In the genomic region with DNA sequence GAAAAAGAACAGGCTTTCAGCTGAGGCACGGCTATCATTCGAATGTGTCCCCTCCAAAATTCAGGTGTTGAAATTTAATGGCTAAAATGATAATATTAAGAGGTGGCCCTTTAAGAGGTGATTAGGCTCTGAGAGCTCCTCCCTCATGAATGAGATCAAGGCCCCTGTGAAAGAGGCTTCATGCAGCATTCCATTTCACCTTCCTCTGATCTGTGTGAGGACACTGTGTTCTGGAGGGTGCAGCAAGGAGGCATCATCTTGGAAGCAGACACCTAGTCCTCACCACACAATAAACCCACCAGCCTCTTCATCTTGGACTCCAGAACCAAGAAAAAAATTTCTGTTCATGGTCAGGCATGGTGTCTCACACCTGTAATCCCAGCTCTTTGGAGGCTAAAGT, we compare ENCODE assay signal across 32 cellular contexts. TPM values are rescaled to one million over a fixed set of nuclear protein-coding genes. Genes with fewer than 3 reads are reported as not detected.
"Had no signal": no experiment of that assay in that cellular context is flagged by ENCODE, and none has a peak within 500 bp of the region (broad histone marks: within the 10 kb centered on the region; RNA-seq: fewer than 3 reads in every experiment).

No MANE protein-coding gene starts in this region.

- H3K27me3 ChIP-seq: brain microvascular endothelial cell, Peyer's patch had no signal

- H3K9ac ChIP-seq: KMS-11 had no signal

- H3K4me2 ChIP-seq: KMS-11 had no signal

- H3K27ac ChIP-seq: brain microvascular endothelial cell, KMS-11, SJCRH30, SK-N-MC had no signal

- H3K9me3 ChIP-seq: Peyer's patch, SJCRH30 had no signal

- H3K4me1 ChIP-seq: SJCRH30 had no signal

- H3K36me3 ChIP-seq: brain microvascular endothelial cell, Peyer's patch, SJCRH30 had no signal

- DNase-seq: activated CD4-positive, alpha-beta T cell treated with anti-CD3 and anti-CD28 coated beads, Interleukin-2, amount 10 ng/mL, durations not matched to agents 24 days and 14 days; activated CD4-positive, alpha-beta T cell treated with anti-CD3 and anti-CD28 coated beads, Interleukin-2, amount 50 U/mL, for 4 hours; activated CD8-positive, alpha-beta T cell treated with anti-CD3 and anti-CD28 coated beads for 36 hours; activated effector memory CD4-positive, alpha-beta T cell treated with anti-CD3 and anti-CD28 coated beads, Interleukin-2, amount 50 U/mL, for 16 hours; activated naive CD4-positive, alpha-beta T cell; activated naive CD4-positive, alpha-beta T cell treated with anti-CD3 and anti-CD28 coated beads, Interleukin-2, amount 50 U/mL, for 16 hours; activated naive CD8-positive, alpha-beta T cell treated with anti-CD3 and anti-CD28 coated beads for 36 hours; activated T-cell treated with anti-CD3 and anti-CD28 coated beads, Interleukin-2, amount 50 U/mL, for 1 hour; activated T-cell treated with anti-CD3 and anti-CD28 coated beads, Interleukin-2, amount 50 U/mL, for 72 hours; amniotic stem cell; aorta; brain microvascular endothelial cell; NCI-H1105; NCI-H1417 treated with DMSO at 0.1 percent for 48 hours; NCI-H187 treated with DMSO at 0.1 percent for 48 hours; NCI-H2081; NCI-H2171 treated with DMSO at 0.1 percent for 48 hours; NCI-H226; NCI-H446 treated with DMSO at 0.1 percent for 48 hours; NCI-H69; NCI-H82; PC-3; Peyer's patch; RPMI8226; SHP77; SJCRH30 had no signal

- ATAC-seq: activated CD8-positive, alpha-beta T cell treated with anti-CD3 and anti-CD28 coated beads for 36 hours; activated T-cell treated with anti-CD3 and anti-CD28 coated beads, Interleukin-2, amount 50 U/mL, for 72 hours; activated T-helper 17 cell treated with anti-CD3 and anti-CD28 coated beads, Interleukin-2, amount 50 U/mL, for 72 hours; PC-3 had no signal

- FAIRE-seq: TTC549 had no signal

- H3K4me3 ChIP-seq: Peyer's patch, SJCRH30, SK-N-MC had no signal

RNA-seq across cellular contexts. Expression of a gene that starts 56.4 kb away (rescaled TPM):
- total RNA-seq: activated T-helper 17 cell treated with anti-CD3 and anti-CD28 coated beads, Interleukin-2, amount 50 U/mL, for 72 hours; LHCN-M2; SJCRH30; T-helper 1 cell treated with Interleukin-12 subunit alpha and Interleukin-12 subunit beta and Interleukin-4 antibody, amounts not matched to agents 30 ng/mL and 1 ng/mL, for 36 hours had no signal
